In the genomic region with DNA sequence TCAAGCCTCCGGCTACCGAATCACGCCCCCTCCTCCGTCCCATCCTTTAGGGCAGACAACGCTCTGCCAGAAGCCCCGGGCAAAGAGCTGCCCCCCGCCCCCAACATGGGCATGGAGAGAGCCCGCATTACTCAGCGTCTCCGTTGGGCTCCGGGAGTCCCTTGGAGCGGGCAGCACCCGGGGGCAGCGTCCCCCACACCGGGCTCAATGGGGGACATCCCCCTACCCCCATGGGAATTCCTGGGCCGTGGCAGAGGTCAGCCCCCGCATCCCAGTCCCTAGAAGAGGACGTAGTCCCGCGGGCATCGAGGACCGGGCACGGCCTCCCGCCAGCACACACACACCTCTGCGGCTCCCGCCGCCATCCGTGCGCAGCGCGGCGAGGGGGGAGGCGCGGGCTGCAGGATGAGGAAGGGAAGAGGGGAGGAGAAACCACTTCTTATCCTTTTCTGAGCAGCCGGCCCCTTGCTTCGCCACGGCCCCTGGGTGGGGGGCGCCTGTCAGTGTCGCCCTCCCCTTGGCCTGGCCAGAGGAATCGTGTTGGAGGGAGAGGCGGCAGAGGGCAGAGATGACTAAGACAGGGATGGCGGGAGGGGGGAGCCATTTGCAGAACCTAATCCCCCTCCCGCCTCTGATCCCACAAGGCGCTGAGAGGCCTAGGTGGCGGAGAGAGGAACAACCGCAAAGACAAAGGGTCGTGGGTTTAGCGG, we compare ENCODE assay signal across 1 cellular context.
TF ChIP-seq lines count a peak whose summit lies in the region.

No MANE protein-coding gene starts in this region.

TF ChIP-seq in HepG2, 621 proteins besides CTCF, POLR2A, EP300 and RAD21 (continued from another document and continues in another):
- TF ChIP-seq, protein P1, sequence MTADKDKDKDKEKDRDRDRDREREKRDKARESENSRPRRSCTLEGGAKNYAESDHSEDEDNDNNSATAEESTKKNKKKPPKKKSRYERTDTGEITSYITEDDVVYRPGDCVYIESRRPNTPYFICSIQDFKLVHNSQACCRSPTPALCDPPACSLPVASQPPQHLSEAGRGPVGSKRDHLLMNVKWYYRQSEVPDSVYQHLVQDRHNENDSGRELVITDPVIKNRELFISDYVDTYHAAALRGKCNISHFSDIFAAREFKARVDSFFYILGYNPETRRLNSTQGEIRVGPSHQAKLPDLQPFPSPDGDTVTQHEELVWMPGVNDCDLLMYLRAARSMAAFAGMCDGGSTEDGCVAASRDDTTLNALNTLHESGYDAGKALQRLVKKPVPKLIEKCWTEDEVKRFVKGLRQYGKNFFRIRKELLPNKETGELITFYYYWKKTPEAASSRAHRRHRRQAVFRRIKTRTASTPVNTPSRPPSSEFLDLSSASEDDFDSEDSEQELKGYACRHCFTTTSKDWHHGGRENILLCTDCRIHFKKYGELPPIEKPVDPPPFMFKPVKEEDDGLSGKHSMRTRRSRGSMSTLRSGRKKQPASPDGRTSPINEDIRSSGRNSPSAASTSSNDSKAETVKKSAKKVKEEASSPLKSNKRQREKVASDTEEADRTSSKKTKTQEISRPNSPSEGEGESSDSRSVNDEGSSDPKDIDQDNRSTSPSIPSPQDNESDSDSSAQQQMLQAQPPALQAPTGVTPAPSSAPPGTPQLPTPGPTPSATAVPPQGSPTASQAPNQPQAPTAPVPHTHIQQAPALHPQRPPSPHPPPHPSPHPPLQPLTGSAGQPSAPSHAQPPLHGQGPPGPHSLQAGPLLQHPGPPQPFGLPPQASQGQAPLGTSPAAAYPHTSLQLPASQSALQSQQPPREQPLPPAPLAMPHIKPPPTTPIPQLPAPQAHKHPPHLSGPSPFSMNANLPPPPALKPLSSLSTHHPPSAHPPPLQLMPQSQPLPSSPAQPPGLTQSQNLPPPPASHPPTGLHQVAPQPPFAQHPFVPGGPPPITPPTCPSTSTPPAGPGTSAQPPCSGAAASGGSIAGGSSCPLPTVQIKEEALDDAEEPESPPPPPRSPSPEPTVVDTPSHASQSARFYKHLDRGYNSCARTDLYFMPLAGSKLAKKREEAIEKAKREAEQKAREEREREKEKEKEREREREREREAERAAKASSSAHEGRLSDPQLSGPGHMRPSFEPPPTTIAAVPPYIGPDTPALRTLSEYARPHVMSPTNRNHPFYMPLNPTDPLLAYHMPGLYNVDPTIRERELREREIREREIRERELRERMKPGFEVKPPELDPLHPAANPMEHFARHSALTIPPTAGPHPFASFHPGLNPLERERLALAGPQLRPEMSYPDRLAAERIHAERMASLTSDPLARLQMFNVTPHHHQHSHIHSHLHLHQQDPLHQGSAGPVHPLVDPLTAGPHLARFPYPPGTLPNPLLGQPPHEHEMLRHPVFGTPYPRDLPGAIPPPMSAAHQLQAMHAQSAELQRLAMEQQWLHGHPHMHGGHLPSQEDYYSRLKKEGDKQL (CRISPR knock-in tag; IDR thresholded peaks at IDR 0.05; ENCODE audit: low read depth) = no peak
- TF ChIP-seq MYC (CRISPR knock-in tag; IDR thresholded peaks at IDR 0.05; ENCODE audit: borderline replicate concordance) (peak; percentile 35; the same call in 1 of the 2 replicates), ZNF33A (CRISPR knock-in tag; IDR thresholded peaks at IDR 0.05; ENCODE audit: borderline replicate concordance) (no peak), ZNF7 (CRISPR knock-in tag; IDR thresholded peaks at IDR 0.05) (peak; percentile 27; the same call in 1 of the 2 replicates), NCOA2 (CRISPR knock-in tag; IDR thresholded peaks at IDR 0.05) (no peak), ZBTB21 (CRISPR knock-in tag; IDR thresholded peaks at IDR 0.05) (no peak), U2AF1 (optimal IDR thresholded peaks at IDR 0.05; ENCODE audit: low read depth, low read length) (no peak), ZNF605 (CRISPR knock-in tag; IDR thresholded peaks at IDR 0.05) (no peak), ZBTB8A (CRISPR knock-in tag; IDR thresholded peaks at IDR 0.05; ENCODE audit: borderline replicate concordance, low read depth) (no peak), HNRNPL (IDR thresholded peaks at IDR 0.05; ENCODE audit: low read depth, low read length) (peak; percentile 71; the same call in 1 of the 2 replicates), MAFF (IDR thresholded peaks at IDR 0.05; ENCODE audit: low read depth, low read length) (no peak), KMT2A (CRISPR knock-in tag; IDR thresholded peaks at IDR 0.05) (no peak), ISL2 (CRISPR knock-in tag; IDR thresholded peaks at IDR 0.05) (no peak), ZNF572 (CRISPR knock-in tag; IDR thresholded peaks at IDR 0.05) (0 out of 2 replicates have a peak, but pooled peaks have one; percentile 63), ZNF124 (CRISPR knock-in tag; IDR thresholded peaks at IDR 0.05) (no peak), KDM4B (CRISPR knock-in tag; IDR thresholded peaks at IDR 0.05) (no peak), ZSCAN21 (CRISPR knock-in tag; IDR thresholded peaks at IDR 0.05; ENCODE audit: borderline replicate concordance) (no peak), RFX3 (CRISPR knock-in tag; IDR thresholded peaks at IDR 0.05) (no peak), ZNF570 (CRISPR knock-in tag; IDR thresholded peaks at IDR 0.05; ENCODE audit: borderline replicate concordance) (no peak), NPAS2 (CRISPR knock-in tag; IDR thresholded peaks at IDR 0.05; ENCODE audit: borderline replicate concordance) (no peak), KDM3A (CRISPR knock-in tag; IDR thresholded peaks at IDR 0.05; ENCODE audit: low read depth) (no peak), NFKBIZ (CRISPR knock-in tag; IDR thresholded peaks at IDR 0.05) (no peak), SMC3 (IDR thresholded peaks at IDR 0.05; ENCODE audit: low read length) (no peak), POGZ (CRISPR knock-in tag; IDR thresholded peaks at IDR 0.05) (no peak), ZNF260 (CRISPR knock-in tag; IDR thresholded peaks at IDR 0.05; ENCODE audit: borderline replicate concordance, low read depth) (no peak), SCMH1 (CRISPR knock-in tag; IDR thresholded peaks at IDR 0.05; ENCODE audit: borderline replicate concordance) (no peak), MYNN (CRISPR knock-in tag; IDR thresholded peaks at IDR 0.05; ENCODE audit: low read depth) (no peak), ZNF629 (CRISPR knock-in tag; conservative IDR thresholded peaks at IDR 0.05) (no peak), ZFY (CRISPR knock-in tag; IDR thresholded peaks at IDR 0.05) (no peak), PHB2 (IDR thresholded peaks at IDR 0.05; ENCODE audit: partially characterized antibody) (no peak)
- TF ChIP-seq, protein P2, sequence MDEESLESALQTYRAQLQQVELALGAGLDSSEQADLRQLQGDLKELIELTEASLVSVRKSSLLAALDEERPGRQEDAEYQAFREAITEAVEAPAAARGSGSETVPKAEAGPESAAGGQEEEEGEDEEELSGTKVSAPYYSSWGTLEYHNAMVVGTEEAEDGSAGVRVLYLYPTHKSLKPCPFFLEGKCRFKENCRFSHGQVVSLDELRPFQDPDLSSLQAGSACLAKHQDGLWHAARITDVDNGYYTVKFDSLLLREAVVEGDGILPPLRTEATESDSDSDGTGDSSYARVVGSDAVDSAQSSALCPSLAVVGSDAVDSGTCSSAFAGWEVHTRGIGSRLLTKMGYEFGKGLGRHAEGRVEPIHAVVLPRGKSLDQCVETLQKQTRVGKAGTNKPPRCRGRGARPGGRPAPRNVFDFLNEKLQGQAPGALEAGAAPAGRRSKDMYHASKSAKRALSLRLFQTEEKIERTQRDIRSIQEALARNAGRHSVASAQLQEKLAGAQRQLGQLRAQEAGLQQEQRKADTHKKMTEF (CRISPR knock-in tag; IDR thresholded peaks at IDR 0.05) = 0 out of 2 replicates have a peak, but pooled peaks have one; percentile 17
- TF ChIP-seq, protein P3, sequence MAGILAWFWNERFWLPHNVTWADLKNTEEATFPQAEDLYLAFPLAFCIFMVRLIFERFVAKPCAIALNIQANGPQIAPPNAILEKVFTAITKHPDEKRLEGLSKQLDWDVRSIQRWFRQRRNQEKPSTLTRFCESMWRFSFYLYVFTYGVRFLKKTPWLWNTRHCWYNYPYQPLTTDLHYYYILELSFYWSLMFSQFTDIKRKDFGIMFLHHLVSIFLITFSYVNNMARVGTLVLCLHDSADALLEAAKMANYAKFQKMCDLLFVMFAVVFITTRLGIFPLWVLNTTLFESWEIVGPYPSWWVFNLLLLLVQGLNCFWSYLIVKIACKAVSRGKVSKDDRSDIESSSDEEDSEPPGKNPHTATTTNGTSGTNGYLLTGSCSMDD (CRISPR knock-in tag; IDR thresholded peaks at IDR 0.05) = no peak
- TF ChIP-seq, protein P4, sequence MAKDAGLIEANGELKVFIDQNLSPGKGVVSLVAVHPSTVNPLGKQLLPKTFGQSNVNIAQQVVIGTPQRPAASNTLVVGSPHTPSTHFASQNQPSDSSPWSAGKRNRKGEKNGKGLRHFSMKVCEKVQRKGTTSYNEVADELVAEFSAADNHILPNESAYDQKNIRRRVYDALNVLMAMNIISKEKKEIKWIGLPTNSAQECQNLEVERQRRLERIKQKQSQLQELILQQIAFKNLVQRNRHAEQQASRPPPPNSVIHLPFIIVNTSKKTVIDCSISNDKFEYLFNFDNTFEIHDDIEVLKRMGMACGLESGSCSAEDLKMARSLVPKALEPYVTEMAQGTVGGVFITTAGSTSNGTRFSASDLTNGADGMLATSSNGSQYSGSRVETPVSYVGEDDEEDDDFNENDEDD (CRISPR knock-in tag; IDR thresholded peaks at IDR 0.05; ENCODE audit: borderline replicate concordance) = peak; percentile 36; the same call in 1 of the 2 replicates
- TF ChIP-seq, protein P5, sequence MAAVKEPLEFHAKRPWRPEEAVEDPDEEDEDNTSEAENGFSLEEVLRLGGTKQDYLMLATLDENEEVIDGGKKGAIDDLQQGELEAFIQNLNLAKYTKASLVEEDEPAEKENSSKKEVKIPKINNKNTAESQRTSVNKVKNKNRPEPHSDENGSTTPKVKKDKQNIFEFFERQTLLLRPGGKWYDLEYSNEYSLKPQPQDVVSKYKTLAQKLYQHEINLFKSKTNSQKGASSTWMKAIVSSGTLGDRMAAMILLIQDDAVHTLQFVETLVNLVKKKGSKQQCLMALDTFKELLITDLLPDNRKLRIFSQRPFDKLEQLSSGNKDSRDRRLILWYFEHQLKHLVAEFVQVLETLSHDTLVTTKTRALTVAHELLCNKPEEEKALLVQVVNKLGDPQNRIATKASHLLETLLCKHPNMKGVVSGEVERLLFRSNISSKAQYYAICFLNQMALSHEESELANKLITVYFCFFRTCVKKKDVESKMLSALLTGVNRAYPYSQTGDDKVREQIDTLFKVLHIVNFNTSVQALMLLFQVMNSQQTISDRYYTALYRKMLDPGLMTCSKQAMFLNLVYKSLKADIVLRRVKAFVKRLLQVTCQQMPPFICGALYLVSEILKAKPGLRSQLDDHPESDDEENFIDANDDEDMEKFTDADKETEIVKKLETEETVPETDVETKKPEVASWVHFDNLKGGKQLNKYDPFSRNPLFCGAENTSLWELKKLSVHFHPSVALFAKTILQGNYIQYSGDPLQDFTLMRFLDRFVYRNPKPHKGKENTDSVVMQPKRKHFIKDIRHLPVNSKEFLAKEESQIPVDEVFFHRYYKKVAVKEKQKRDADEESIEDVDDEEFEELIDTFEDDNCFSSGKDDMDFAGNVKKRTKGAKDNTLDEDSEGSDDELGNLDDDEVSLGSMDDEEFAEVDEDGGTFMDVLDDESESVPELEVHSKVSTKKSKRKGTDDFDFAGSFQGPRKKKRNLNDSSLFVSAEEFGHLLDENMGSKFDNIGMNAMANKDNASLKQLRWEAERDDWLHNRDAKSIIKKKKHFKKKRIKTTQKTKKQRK (IDR thresholded peaks at IDR 0.05; ENCODE audit: low read length) = no peak
- TF ChIP-seq, protein P6, sequence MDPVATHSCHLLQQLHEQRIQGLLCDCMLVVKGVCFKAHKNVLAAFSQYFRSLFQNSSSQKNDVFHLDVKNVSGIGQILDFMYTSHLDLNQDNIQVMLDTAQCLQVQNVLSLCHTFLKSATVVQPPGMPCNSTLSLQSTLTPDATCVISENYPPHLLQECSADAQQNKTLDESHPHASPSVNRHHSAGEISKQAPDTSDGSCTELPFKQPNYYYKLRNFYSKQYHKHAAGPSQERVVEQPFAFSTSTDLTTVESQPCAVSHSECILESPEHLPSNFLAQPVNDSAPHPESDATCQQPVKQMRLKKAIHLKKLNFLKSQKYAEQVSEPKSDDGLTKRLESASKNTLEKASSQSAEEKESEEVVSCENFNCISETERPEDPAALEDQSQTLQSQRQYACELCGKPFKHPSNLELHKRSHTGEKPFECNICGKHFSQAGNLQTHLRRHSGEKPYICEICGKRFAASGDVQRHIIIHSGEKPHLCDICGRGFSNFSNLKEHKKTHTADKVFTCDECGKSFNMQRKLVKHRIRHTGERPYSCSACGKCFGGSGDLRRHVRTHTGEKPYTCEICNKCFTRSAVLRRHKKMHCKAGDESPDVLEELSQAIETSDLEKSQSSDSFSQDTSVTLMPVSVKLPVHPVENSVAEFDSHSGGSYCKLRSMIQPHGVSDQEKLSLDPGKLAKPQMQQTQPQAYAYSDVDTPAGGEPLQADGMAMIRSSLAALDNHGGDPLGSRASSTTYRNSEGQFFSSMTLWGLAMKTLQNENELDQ (CRISPR knock-in tag; IDR thresholded peaks at IDR 0.05; ENCODE audit: borderline replicate concordance) = no peak
- TF ChIP-seq, protein P7, sequence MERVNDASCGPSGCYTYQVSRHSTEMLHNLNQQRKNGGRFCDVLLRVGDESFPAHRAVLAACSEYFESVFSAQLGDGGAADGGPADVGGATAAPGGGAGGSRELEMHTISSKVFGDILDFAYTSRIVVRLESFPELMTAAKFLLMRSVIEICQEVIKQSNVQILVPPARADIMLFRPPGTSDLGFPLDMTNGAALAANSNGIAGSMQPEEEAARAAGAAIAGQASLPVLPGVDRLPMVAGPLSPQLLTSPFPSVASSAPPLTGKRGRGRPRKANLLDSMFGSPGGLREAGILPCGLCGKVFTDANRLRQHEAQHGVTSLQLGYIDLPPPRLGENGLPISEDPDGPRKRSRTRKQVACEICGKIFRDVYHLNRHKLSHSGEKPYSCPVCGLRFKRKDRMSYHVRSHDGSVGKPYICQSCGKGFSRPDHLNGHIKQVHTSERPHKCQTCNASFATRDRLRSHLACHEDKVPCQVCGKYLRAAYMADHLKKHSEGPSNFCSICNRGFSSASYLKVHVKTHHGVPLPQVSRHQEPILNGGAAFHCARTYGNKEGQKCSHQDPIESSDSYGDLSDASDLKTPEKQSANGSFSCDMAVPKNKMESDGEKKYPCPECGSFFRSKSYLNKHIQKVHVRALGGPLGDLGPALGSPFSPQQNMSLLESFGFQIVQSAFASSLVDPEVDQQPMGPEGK (CRISPR knock-in tag; IDR thresholded peaks at IDR 0.05) = peak; percentile 77; the same call in 1 of the 2 replicates
- TF ChIP-seq, protein P8, sequence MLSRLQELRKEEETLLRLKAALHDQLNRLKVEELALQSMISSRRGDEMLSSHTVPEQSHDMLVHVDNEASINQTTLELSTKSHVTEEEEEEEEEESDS (CRISPR knock-in tag; IDR thresholded peaks at IDR 0.05; ENCODE audit: borderline replicate concordance) = no peak
- TF ChIP-seq, protein P9, sequence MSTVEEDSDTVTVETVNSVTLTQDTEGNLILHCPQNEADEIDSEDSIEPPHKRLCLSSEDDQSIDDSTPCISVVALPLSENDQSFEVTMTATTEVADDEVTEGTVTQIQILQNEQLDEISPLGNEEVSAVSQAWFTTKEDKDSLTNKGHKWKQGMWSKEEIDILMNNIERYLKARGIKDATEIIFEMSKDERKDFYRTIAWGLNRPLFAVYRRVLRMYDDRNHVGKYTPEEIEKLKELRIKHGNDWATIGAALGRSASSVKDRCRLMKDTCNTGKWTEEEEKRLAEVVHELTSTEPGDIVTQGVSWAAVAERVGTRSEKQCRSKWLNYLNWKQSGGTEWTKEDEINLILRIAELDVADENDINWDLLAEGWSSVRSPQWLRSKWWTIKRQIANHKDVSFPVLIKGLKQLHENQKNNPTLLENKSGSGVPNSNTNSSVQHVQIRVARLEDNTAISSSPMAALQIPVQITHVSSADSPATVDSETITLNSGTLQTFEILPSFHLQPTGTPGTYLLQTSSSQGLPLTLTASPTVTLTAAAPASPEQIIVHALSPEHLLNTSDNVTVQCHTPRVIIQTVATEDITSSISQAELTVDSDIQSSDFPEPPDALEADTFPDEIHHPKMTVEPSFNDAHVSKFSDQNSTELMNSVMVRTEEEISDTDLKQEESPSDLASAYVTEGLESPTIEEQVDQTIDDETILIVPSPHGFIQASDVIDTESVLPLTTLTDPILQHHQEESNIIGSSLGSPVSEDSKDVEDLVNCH (CRISPR knock-in tag; IDR thresholded peaks at IDR 0.05) = no peak
